17 cellular contexts compared by ENCODE assay signal in genomic region chr15:44315773-44316465, GRCh38.
"Had no signal": no experiment of that assay in that cellular context is flagged by ENCODE, and none has a peak within 500 bp of the region (broad histone marks: within the 10 kb centered on the region; RNA-seq: fewer than 3 reads in every experiment).

No MANE protein-coding gene starts in this region.

- H3K9me3 ChIP-seq: left lung, SK-N-SH, thyroid gland had no signal

- H3K27me3 ChIP-seq: foreskin keratinocyte, left lung, thyroid gland had no signal

- H3K4me3 ChIP-seq: left lung, thyroid gland had no signal

- DNase-seq: activated CD4-positive, alpha-beta T cell treated with anti-CD3 and anti-CD28 coated beads, Interleukin-2, amount 50 U/mL, for 4 hours; activated gamma-delta T cell treated with Interleukin-2 at 50 U/mL for 16 hours; amniotic stem cell; foreskin keratinocyte; kidney; left lung; midbrain; naive thymus-derived CD4-positive, alpha-beta T cell; SK-N-SH; stimulated activated CD4-positive, alpha-beta T cell treated with anti-CD3 and anti-CD28 coated beads, Interleukin-4, amount 100 ng/mL, for 24 hours; T1000; thyroid gland; WERI-Rb-1 had no signal

- H3K27me3 Mint-ChIP-seq: naive thymus-derived CD4-positive, alpha-beta T cell had no signal

- ATAC-seq: activated naive CD4-positive, alpha-beta T cell treated with anti-CD3 and anti-CD28 coated beads, Interleukin-2, amount 50 U/mL, for 72 hours; foreskin keratinocyte; left lung; naive thymus-derived CD4-positive, alpha-beta T cell; sciatic nerve; stimulated activated effector memory CD8-positive, alpha-beta T cell treated with anti-CD3 and anti-CD28 coated beads, Interleukin-12 subunit alpha, Interleukin-12 subunit beta, amount 100 ng/mL, for 72 hours had no signal

- H3K27ac ChIP-seq: foreskin keratinocyte, left lung, parathyroid adenoma, thyroid gland, WERI-Rb-1 had no signal

- H3K27ac Mint-ChIP-seq: activated naive CD4-positive, alpha-beta T cell treated with anti-CD3 and anti-CD28 coated beads, Interleukin-2, amount 50 U/mL, for 72 hours had no signal

- H3K4me3 Mint-ChIP-seq: naive thymus-derived CD4-positive, alpha-beta T cell; stimulated activated effector memory CD8-positive, alpha-beta T cell treated with anti-CD3 and anti-CD28 coated beads, Interleukin-12 subunit alpha, Interleukin-12 subunit beta, amount 100 ng/mL, for 72 hours had no signal

- H3K4me2 ChIP-seq: SK-N-SH had no signal

- H3K36me3 ChIP-seq: left lung, thyroid gland, WERI-Rb-1 had no signal

- H3K9ac ChIP-seq: parathyroid adenoma, SK-N-SH had no signal

- H3K9me3 Mint-ChIP-seq: stimulated activated effector memory CD8-positive, alpha-beta T cell treated with anti-CD3 and anti-CD28 coated beads, Interleukin-12 subunit alpha, Interleukin-12 subunit beta, amount 100 ng/mL, for 72 hours had no signal

- H3K4me1 ChIP-seq: foreskin keratinocyte, parathyroid adenoma, thyroid gland had no signal

- H2AFZ ChIP-seq: parathyroid adenoma had no signal
